Comparison of ENCODE assay signal across 26 cellular contexts in the genomic region with DNA sequence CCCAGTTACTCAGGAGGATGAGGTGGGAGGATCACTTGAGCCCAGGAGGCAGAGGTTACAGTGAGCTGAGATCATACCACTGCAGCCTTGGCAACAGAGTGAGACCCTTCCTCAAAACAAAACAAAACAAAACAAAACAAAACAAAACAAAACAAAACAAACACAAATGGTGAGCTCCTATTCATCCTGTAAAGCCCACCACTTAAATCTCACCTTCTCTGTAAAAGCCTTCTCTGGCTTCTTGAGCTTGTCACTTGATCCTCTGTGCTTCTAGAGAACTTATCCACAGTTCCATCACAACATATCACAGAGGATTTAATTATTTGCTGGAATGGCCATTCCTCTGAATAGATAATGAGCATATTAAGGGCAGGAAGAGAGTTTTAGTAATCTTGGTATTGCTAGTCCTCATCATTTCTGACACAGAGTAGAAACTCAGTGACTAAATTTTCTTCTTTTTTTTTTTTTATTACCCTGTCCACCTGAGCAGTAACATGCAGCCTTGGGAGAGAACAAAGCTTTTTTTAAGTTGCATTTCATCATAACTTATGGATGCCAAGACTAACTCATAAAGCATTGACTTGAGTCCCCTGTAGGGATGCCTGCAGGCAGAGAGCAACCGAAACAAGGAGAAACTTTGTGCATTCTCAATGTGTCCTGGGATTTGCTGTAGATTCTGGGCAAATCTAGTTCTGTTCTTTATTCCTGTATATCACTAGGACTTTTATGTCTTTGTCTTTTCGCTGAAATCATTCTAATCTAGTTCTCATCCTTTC. TPM values are rescaled to one million over a fixed set of nuclear protein-coding genes. Genes with fewer than 3 reads are reported as not detected.
DNase-seq lines count a peak whose midpoint lies in the region; ATAC-seq, FAIRE-seq and TF ChIP-seq lines count a peak whose summit lies in the region.
"Had no signal": no experiment of that assay in that cellular context is flagged by ENCODE, and none has a peak within 500 bp of the region (broad histone marks: within the 10 kb centered on the region; RNA-seq: fewer than 3 reads in every experiment).

No MANE protein-coding gene starts in this region.

- WGBS in SK-N-SH (ENCODE audit: low lambda C conversion rate): 90% methylated on average over 2 of the region's 2 CpGs

- H3K9me3 ChIP-seq in SK-N-SH (no peaks in the 10 kb centered on the region), Caco-2 (no peaks in the 10 kb centered on the region)
- H3K9me3 ChIP-seq: A549; BLaER1 treated with 17β-estradiol and CSF1 and Interleukin-3, amounts not matched to agents 10 nM and 100 nM had no signal

- TF ChIP-seq EP300 in SK-N-SH (IDR thresholded peaks at IDR 0.05; ENCODE audit: borderline replicate concordance in 1 of 2, low read depth in 1 of 2, low read length in 1 of 2): no peak

- H3K4me3 Mint-ChIP-seq in Caco-2 (ENCODE audit: unreplicated experiment): no peak overlapping the region
- H3K4me3 Mint-ChIP-seq: B cell; CD4-positive, alpha-beta T cell; CD8-positive, alpha-beta T cell had no signal

- CTCF ChIA-PET in SK-N-SH (lab: Yijun Ruan, JAX) (interaction anchor here (1.0 to 2.1 kb wide), 4 partner anchors 9 to 159 kb away, joined by 3 to 7 read pairs (median 4); no protein-coding TSS in a partner anchor), Caco-2 (lab: Charles Lee) (no interaction called here)

- H3K36me3 ChIP-seq in SK-N-SH (replicated peaks in 1 of 2; ENCODE audit: control insufficient read depth in 1 of 2, insufficient read depth in 2 of 2, low read length in 1 of 2) (no peaks in the 10 kb centered on the region), Caco-2 (ENCODE audit: control insufficient read depth, insufficient read depth, low read length) (no peaks in the 10 kb centered on the region)
- H3K36me3 ChIP-seq: BLaER1 treated with 17β-estradiol and CSF1 and Interleukin-3, amounts not matched to agents 10 nM and 100 nM had no signal

- H3F3A ChIP-seq in SK-N-SH (replicated peaks; ENCODE audit: insufficient read depth): no peaks in the 10 kb centered on the region

- POLR2A ChIA-PET in SK-N-SH (lab: Yijun Ruan, JAX): no interaction called here
- POLR2A ChIA-PET in Caco-2 (lab: Charles Lee): no interaction called here

- ATAC-seq in SK-N-SH treated with all-trans-retinoic acid at 6 μM for 48 hours: no peak
- ATAC-seq: A549; CD8-positive, alpha-beta T cell; GM12878 had no signal

- BruUV-seq in Caco-2 (replicated peaks; lab: Mats Ljungman, UMichigan): no TSS peak

- no peaks in the 10 kb centered on the region for H3K27me3 Mint-ChIP-seq in Caco-2 (ENCODE audit: insufficient read depth, unreplicated experiment)

- H3K4me1 ChIP-seq in SK-N-SH (ENCODE audit: control insufficient read depth in 1 of 2, insufficient read depth in 2 of 2, low read depth in 1 of 2, low read length in 1 of 2): no peaks in the 10 kb centered on the region; a peak in 1 of 4 replicates
- H3K4me1 ChIP-seq in Caco-2: no peaks in the 10 kb centered on the region
- H3K4me1 ChIP-seq: A549; BLaER1 treated with 17β-estradiol and CSF1 and Interleukin-3, amounts not matched to agents 10 nM and 100 nM had no signal

- no peak overlapping the region for H2AFZ ChIP-seq in SK-N-SH (ENCODE audit: low read depth)

- no peaks in the 10 kb centered on the region for H3K4me1 Mint-ChIP-seq in Caco-2 (ENCODE audit: low read depth, unreplicated experiment)
- H3K4me1 Mint-ChIP-seq: B cell had no signal

- no peaks in the 10 kb centered on the region for H3K27me3 ChIP-seq in SK-N-SH (ENCODE audit: insufficient read depth)
- no peaks in the 10 kb centered on the region for H3K27me3 ChIP-seq in Caco-2 (replicated peaks; ENCODE audit: control insufficient read depth, insufficient read depth, low read length)
- H3K27me3 ChIP-seq: BLaER1 treated with 17β-estradiol and CSF1 and Interleukin-3, amounts not matched to agents 10 nM and 100 nM had no signal

- TF ChIP-seq CTCF in SK-N-SH (IDR thresholded peaks at IDR 0.05): no peak
- no peak for TF ChIP-seq CTCF in Caco-2 (IDR thresholded peaks at IDR 0.05; ENCODE audit: insufficient read depth in 1 of 2, low read depth in 1 of 2, low read length in 1 of 2, severe bottlenecking in 1 of 2, unreplicated experiment in 1 of 2)

- in situ Hi-C loops in SK-MEL-5 (cut with HindIII; ENCODE audit: low pct_unique_long_range_greater_than_20kb, low sequenced_read_pairs): no loop called here

- H3K27ac ChIP-seq in SK-N-SH (ENCODE audit: low read depth in 2 of 2, low read length in 1 of 2): no peak overlapping the region
- H3K27ac ChIP-seq: 22Rv1; A549; BLaER1 treated with 17β-estradiol and CSF1 and Interleukin-3, amounts not matched to agents 10 nM and 100 nM; C4-2B had no signal

- no peak for TF ChIP-seq RAD21 in SK-N-SH (IDR thresholded peaks at IDR 0.05; ENCODE audit: low read length)

- H3K79me2 ChIP-seq in SK-N-SH (ENCODE audit: insufficient read depth): no peaks in the 10 kb centered on the region

- FAIRE-seq in RCC 7860 (lab: Jason Lieb, UNC): no peak
- FAIRE-seq: A549, GM12878, GM12892, GM18507 had no signal

- H3K9me3 Mint-ChIP-seq in Caco-2 (ENCODE audit: unreplicated experiment): no peaks in the 10 kb centered on the region
- H3K9me3 Mint-ChIP-seq: CD4-positive, alpha-beta T cell; CD8-positive, alpha-beta T cell had no signal

- no peak overlapping the region for H3K4me2 ChIP-seq in SK-N-SH
- H3K4me2 ChIP-seq: A549; BLaER1 treated with 17β-estradiol and CSF1 and Interleukin-3, amounts not matched to agents 10 nM and 100 nM had no signal

- no peaks in the 10 kb centered on the region for H3K9me2 ChIP-seq in SK-N-SH

- intact Hi-C loops in Caco-2 (cut with micrococcal nuclease; ENCODE audit: unreplicated experiment): no loop called here

- H3K4me3 ChIP-seq in SK-N-SH (ENCODE audit: low read depth in 2 of 2, low read length in 1 of 2) (no peak overlapping the region), Caco-2 (ENCODE audit: low read depth, low read length) (no peak overlapping the region)
- H3K4me3 ChIP-seq: A549; BLaER1 treated with 17β-estradiol and CSF1 and Interleukin-3, amounts not matched to agents 10 nM and 100 nM; GM12878 had no signal

- H3K27ac Mint-ChIP-seq in Caco-2 (ENCODE audit: unreplicated experiment): peak overlapping the region; percentile 9
- H3K27ac Mint-ChIP-seq: B cell; CD4-positive, alpha-beta T cell; CD8-positive, alpha-beta T cell had no signal

- H3K36me3 Mint-ChIP-seq in Caco-2 (ENCODE audit: insufficient read depth, unreplicated experiment): no peaks in the 10 kb centered on the region
- H3K36me3 Mint-ChIP-seq: CD8-positive, alpha-beta T cell had no signal

- H3K9ac ChIP-seq in SK-N-SH: no peak overlapping the region
- H3K9ac ChIP-seq: BLaER1 treated with 17β-estradiol and CSF1 and Interleukin-3, amounts not matched to agents 10 nM and 100 nM had no signal

- DNase-seq in SK-N-SH (no peak), Caco-2 (no peak), SK-MEL-5 (ENCODE audit: low read depth, low spot score) (peak; percentile 95), foreskin melanocyte (peak; percentile 76), KG1 (lab: John Stamatoyannopoulos, UW) (no peak), RCC 7860 (ENCODE audit: low spot score) (no peak)
- DNase-seq in stimulated activated CD8-positive, alpha-beta memory T cell treated with anti-CD3 and anti-CD28 coated beads, Interleukin-4, amount 100 ng/mL, for 48 hours: no peak
- DNase-seq: AML-193; CD4-positive, alpha-beta T cell; CD8-positive, alpha-beta T cell; DMS 273 treated with DMSO at 0.1 percent for 48 hours; DMS153; DMS53; DMS79; DND-41; EL; GDM1 had no signal

- H4K20me1 ChIP-seq in SK-N-SH (ENCODE audit: insufficient read depth): no peaks in the 10 kb centered on the region
- H4K20me1 ChIP-seq: BLaER1 treated with 17β-estradiol and CSF1 and Interleukin-3, amounts not matched to agents 10 nM and 100 nM had no signal

TF ChIP-seq in SK-N-SH, 30 proteins besides CTCF, POLR2A, EP300 and RAD21:
- no peak for TF ChIP-seq FOXM1 (IDR thresholded peaks at IDR 0.05; ENCODE audit: low read depth)

RNA-seq across cellular contexts. Expression of a gene that starts 13.0 kb away (rescaled TPM):
- polyA plus RNA-seq in SK-N-SH (2012; rRNA removed): 153 and 196 TPM in 2 replicates
- 156 and 159 TPM in 2 replicates for polyA plus RNA-seq in SK-N-SH (2012; cell fraction: cytosol; rRNA removed)
- polyA plus RNA-seq in SK-N-SH (2012; cell fraction: nucleus; rRNA removed): 175 and 242 TPM in 2 replicates
- total RNA-seq in Caco-2 (2022): 533 and 537 TPM in 2 replicates
- total RNA-seq in SK-MEL-5 (2014; rRNA removed; shearing (Covaris generic)): 743 and 805 TPM in 2 replicates
- polyA plus RNA-seq in SK-MEL-5 (2015; cell fraction: cytosol; rRNA removed): 643 and 774 TPM in 2 replicates
- 566 and 618 TPM in 2 replicates for polyA plus RNA-seq in SK-MEL-5 (2015; cell fraction: nucleus; rRNA removed)

RNA-seq across cellular contexts. Expression of a gene that starts 45.2 kb away (rescaled TPM):
- polyA plus RNA-seq in SK-N-SH (2012; rRNA removed): 36.7 and 48.7 TPM in 2 replicates
- 55.9 and 60.2 TPM in 2 replicates for polyA plus RNA-seq in SK-N-SH (2012; cell fraction: cytosol; rRNA removed)
- 20.1 and 39.9 TPM in 2 replicates for polyA plus RNA-seq in SK-N-SH (2012; cell fraction: nucleus; rRNA removed)
- total RNA-seq in Caco-2 (2022): 179 and 184 TPM in 2 replicates
- 196 and 213 TPM in 2 replicates for total RNA-seq in SK-MEL-5 (2014; rRNA removed; shearing (Covaris generic))
- polyA plus RNA-seq in SK-MEL-5 (2015; cell fraction: cytosol; rRNA removed): 133 and 174 TPM in 2 replicates
- polyA plus RNA-seq in SK-MEL-5 (2015; cell fraction: nucleus; rRNA removed): 79.2 and 84.7 TPM in 2 replicates

Comparison
In these comparisons a context has a peak if more than half of its experiments do, and no peak if none do; other contexts are left out.
1. DNase-seq: peak in SK-MEL-5 (single experiment) and foreskin melanocyte (single experiment); none in SK-N-SH (single experiment), Caco-2 (0 of 2), KG1 (single experiment), RCC 7860 (single experiment) and stimulated activated CD8-positive, alpha-beta memory T cell treated with anti-CD3 and anti-CD28 coated beads, Interleukin-4, amount 100 ng/mL, for 48 hours (single experiment).